ENCODE assay signal across 22 cellular contexts in genomic region chr6:38599261-38599660, GRCh38.
"Had no signal": no experiment of that assay in that cellular context is flagged by ENCODE, and none has a peak within 500 bp of the region (broad histone marks: within the 10 kb centered on the region; RNA-seq: fewer than 3 reads in every experiment).

No MANE protein-coding gene starts in this region.

- H3K27me3 ChIP-seq: breast epithelium had no signal

- DNase-seq: activated CD4-positive, alpha-beta T cell treated with anti-CD3 and anti-CD28 coated beads for 1 hour; activated CD4-positive, alpha-beta T cell treated with anti-CD3 and anti-CD28 coated beads, Interleukin-2, amount 10 ng/mL, durations not matched to agents 24 days and 14 days; activated CD4-positive, alpha-beta T cell treated with anti-CD3 and anti-CD28 coated beads, Interleukin-2, amount 50 U/mL, for 48 hours; activated CD8-positive, alpha-beta memory T cell treated with anti-CD3 and anti-CD28 coated beads, Interleukin-2, amount 10 ng/mL, durations not matched to agents 7 days and 5 days; activated gamma-delta T cell; activated naive CD4-positive, alpha-beta T cell treated with anti-CD3 and anti-CD28 coated beads, Interleukin-2, amount 50 U/mL, for 16 hours; activated T-cell treated with anti-CD3 and anti-CD28 coated beads, Interleukin-2, amount 50 U/mL, for 4 hours; aorta; central memory CD4-positive, alpha-beta T cell; Karpas-422; NCI-H1417; NCI-H1930; NCI-H345; NCI-H510A; NCI-H526 treated with DMSO at 0.1 percent for 48 hours; PC-3; SHP77; T-helper 17 cell; T-helper 9 cell had no signal

- H3K4me3 ChIP-seq: breast epithelium, K562 had no signal

- H3K4me1 ChIP-seq: breast epithelium had no signal

- H3K27ac ChIP-seq: breast epithelium had no signal

- H3K9me3 ChIP-seq: breast epithelium had no signal

- H3K36me3 ChIP-seq: breast epithelium had no signal

- ATAC-seq: activated CD8-positive, alpha-beta memory T cell treated with anti-CD3 and anti-CD28 coated beads, Interleukin-2, amount 10 ng/mL, durations not matched to agents 7 days and 5 days; activated T-cell treated with anti-CD3 and anti-CD28 coated beads, Interleukin-2, amount 50 U/mL, for 4 hours; K562; PC-3; T-helper 17 cell; WTC11 had no signal
